Comparison of ENCODE assay signal across 8 cellular contexts in the genomic region with DNA sequence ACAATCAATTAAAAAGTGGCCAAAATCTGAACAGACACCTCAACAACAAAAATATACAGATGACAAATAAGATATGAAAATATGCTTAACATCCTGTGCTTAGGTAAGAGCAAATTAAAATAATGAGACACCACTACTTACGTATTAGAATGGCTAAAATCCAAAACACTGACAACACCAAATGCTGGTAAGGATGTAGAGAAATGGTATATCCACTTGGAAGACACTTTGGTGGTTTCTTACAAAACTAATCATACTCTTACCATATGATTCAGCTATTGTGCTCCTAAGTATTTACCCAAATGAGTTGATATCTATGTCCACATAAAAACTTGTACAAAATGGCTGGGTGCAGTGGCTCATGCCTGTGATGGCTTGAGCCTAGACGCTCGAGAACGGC.
"Had no signal": no experiment of that assay in that cellular context is flagged by ENCODE, and none has a peak within 500 bp of the region (broad histone marks: within the 10 kb centered on the region; RNA-seq: fewer than 3 reads in every experiment).

No MANE protein-coding gene starts in this region.

- H3K4me3 ChIP-seq: GM12878 had no signal

- DNase-seq: GDM1, GF-D8 had no signal

- ATAC-seq: GM12878 had no signal

- FAIRE-seq: G401.6, GM12878, GM12891, GM12892, GM18507, GM19239 had no signal
